In genomic region chr7:128885370-128886187, GRCh38 we compare ENCODE assay signal across 26 cellular contexts. TPM values are rescaled to one million over a fixed set of nuclear protein-coding genes. Genes with fewer than 3 reads are reported as not detected.
A peak's percentile ranks its signal among the peaks of the same experiment; 100 is the strongest.
DNase-seq lines count a peak whose midpoint lies in the region; ATAC-seq, FAIRE-seq and TF ChIP-seq lines count a peak whose summit lies in the region.
"Had no signal": no experiment of that assay in that cellular context is flagged by ENCODE, and none has a peak within 500 bp of the region (broad histone marks: within the 10 kb centered on the region; RNA-seq: fewer than 3 reads in every experiment).

No MANE protein-coding gene starts in this region.

- H3K27me3 Mint-ChIP-seq in natural killer cell treated with Interleukin-12 subunit alpha and Interleukin-12 subunit beta and Interleukin-15 and Interleukin-18, amount 100 ng/mL, for 72 hours = peaks cover 6 to 11% of the 10 kb centered on the region in 2 donors
- peaks cover 0 to 6% of the 10 kb centered on the region in 2 donors for H3K27me3 Mint-ChIP-seq in natural killer cell (ENCODE audit: low read depth in 2 of 2)
- no peaks in the 10 kb centered on the region for H3K27me3 Mint-ChIP-seq in Calu3 (ENCODE audit: unreplicated experiment)

- H3K9me3 ChIP-seq in K562 (replicated peaks; ENCODE audit: control insufficient read depth, insufficient read depth, low read depth, low read length) = peaks cover 4% of the 10 kb centered on the region
- H3K9me3 ChIP-seq in lower lobe of right lung = no peaks in the 10 kb centered on the region
- H3K9me3 ChIP-seq in left lung = no peaks in the 10 kb centered on the region
- H3K9me3 ChIP-seq: A549, Caco-2, SJCRH30 had no signal

- TF ChIP-seq POLR2A in K562 (conservative IDR thresholded peaks at IDR 0.05) (no peak), GM12892 (IDR thresholded peaks at IDR 0.05; ENCODE audit: low read depth, low read length) (no peak)

- H3K79me2 ChIP-seq in K562 (ENCODE audit: control insufficient read depth, insufficient read depth, low read length) = no peaks in the 10 kb centered on the region

- TF ChIP-seq RAD21 in K562 (CRISPR knock-in tag; conservative IDR thresholded peaks at IDR 0.05 in 1 of 2, IDR thresholded peaks at IDR 0.05 in 1 of 2) = no peak

- no peak for FAIRE-seq in K562 (lab: Jason Lieb, UNC)
- FAIRE-seq in GM12892 (lab: Jason Lieb, UNC) = no peak
- FAIRE-seq: A549, GM12891, RCC 7860 had no signal

- intact Hi-C loops in natural killer cell (cut with micrococcal nuclease) = no loop called here
- intact Hi-C loops in K562 (cut with micrococcal nuclease) = no loop called here
- intact Hi-C loops in lower lobe of right lung (cut with DNase I) = no loop called here
- intact Hi-C loops in Calu3 (cut with micrococcal nuclease; ENCODE audit: unreplicated experiment) = no loop called here
- intact Hi-C loops in left lung (cut with DNase I) = no loop called here

- POLR2A ChIA-PET in K562 (lab: Yijun Ruan, JAX) = no interaction called here

- H3K4me1 ChIP-seq in K562 (replicated peaks in 1 of 2; ENCODE audit: control insufficient read depth in 2 of 2, insufficient read depth in 2 of 2, low read length in 2 of 2) = peaks cover 0 to 46% of the 10 kb centered on the region in 2 experiments; a peak in 3 of 5 replicates
- H3K4me1 ChIP-seq in lower lobe of right lung = no peaks in the 10 kb centered on the region
- H3K4me1 ChIP-seq in left lung = no peaks in the 10 kb centered on the region
- H3K4me1 ChIP-seq: A549, SJCRH30 had no signal

- H3K4me3 ChIP-seq in K562 = no peak overlapping the region
- no peak overlapping the region for H3K4me3 ChIP-seq in lower lobe of right lung
- H3K4me3 ChIP-seq in left lung = no peak overlapping the region
- H3K4me3 ChIP-seq: A549, SJCRH30 had no signal

- H4K20me1 ChIP-seq in K562 (replicated peaks; ENCODE audit: control insufficient read depth, insufficient read depth, low read length) = no peaks in the 10 kb centered on the region

- H3K36me3 ChIP-seq in K562 (ENCODE audit: control insufficient read depth, insufficient read depth, low read length) (no peaks in the 10 kb centered on the region), lower lobe of right lung (no peaks in the 10 kb centered on the region), left lung (no peaks in the 10 kb centered on the region)
- H3K36me3 ChIP-seq: SJCRH30 had no signal

- H3K9me1 ChIP-seq in K562 (ENCODE audit: control insufficient read depth, insufficient read depth, low read length) = no peaks in the 10 kb centered on the region

- 23% methylated on average over 10 of the region's 10 CpGs for WGBS in K562 (ENCODE audit: insufficient coverage, low coverage, missing lambda C conversion rate)

- H3K36me3 Mint-ChIP-seq in natural killer cell treated with Interleukin-12 subunit alpha and Interleukin-12 subunit beta and Interleukin-15 and Interleukin-18, amount 100 ng/mL, for 72 hours = no peaks in the 10 kb centered on the region
- H3K36me3 Mint-ChIP-seq in natural killer cell (no peaks in the 10 kb centered on the region), Calu3 (ENCODE audit: insufficient read depth, unreplicated experiment) (peaks cover 22% of the 10 kb centered on the region)
- H3K36me3 Mint-ChIP-seq: CD8-positive, alpha-beta T cell had no signal

- H3K9ac ChIP-seq in K562 (ENCODE audit: insufficient read depth in 1 of 2, low read depth in 2 of 2, low read length in 2 of 2) = peak overlapping the region in 1 of 2 experiments; percentile 32; a peak in 1 of 4 replicates
- H3K9ac ChIP-seq: KMS-11 had no signal

- H2AFZ ChIP-seq in K562 (ENCODE audit: low read depth, low read length) = no peak overlapping the region

- H3K27me3 ChIP-seq in K562 (ENCODE audit: control insufficient read depth in 2 of 2, insufficient read depth in 2 of 2, low read length in 2 of 2) = peaks cover 5 to 25% of the 10 kb centered on the region in 2 experiments
- peaks cover 1% of the 10 kb centered on the region for H3K27me3 ChIP-seq in lower lobe of right lung (ENCODE audit: low read depth)
- peaks cover 0 to 46% of the 10 kb centered on the region in 2 donors for H3K27me3 ChIP-seq in left lung

- no peak overlapping the region for H3K27ac Mint-ChIP-seq in natural killer cell treated with Interleukin-12 subunit alpha and Interleukin-12 subunit beta and Interleukin-15 and Interleukin-18, amount 100 ng/mL, for 72 hours
- H3K27ac Mint-ChIP-seq in natural killer cell = no peak overlapping the region
- H3K27ac Mint-ChIP-seq in Calu3 (ENCODE audit: unreplicated experiment) = no peak overlapping the region
- H3K27ac Mint-ChIP-seq: CD8-positive, alpha-beta T cell had no signal

- CTCF ChIA-PET in K562 (lab: Yijun Ruan, JAX; ENCODE audit: low intra/inter-chr PET ratio) (interaction anchor here (0.8 to 1.2 kb wide), 2 partner anchors 325 to 455 kb away, joined by 3 read pairs; no protein-coding TSS in a partner anchor), Calu3 (lab: Charles Lee) (no interaction called here)

- TF ChIP-seq CTCF in natural killer cell (IDR thresholded peaks at IDR 0.05) (no peak), K562 (IDR thresholded peaks at IDR 0.05 in 2 of 3, conservative IDR thresholded peaks at IDR 0.05 in 1 of 3; ENCODE audit: insufficient read depth in 2 of 3, low read depth in 1 of 3, low read length in 3 of 3) (no peak), lower lobe of right lung (IDR thresholded peaks at IDR 0.05) (no peak), Calu3 (IDR thresholded peaks at IDR 0.05; ENCODE audit: unreplicated experiment) (no peak), left lung (IDR thresholded peaks at IDR 0.05) (no peak)

- peak overlapping the region; percentile 10; the same call in 1 of the 2 replicates for H3K4me2 ChIP-seq in K562 (ENCODE audit: insufficient read depth, low read length)
- H3K4me2 ChIP-seq: A549, KMS-11 had no signal

- no peak overlapping the region for H3K4me3 Mint-ChIP-seq in natural killer cell treated with Interleukin-12 subunit alpha and Interleukin-12 subunit beta and Interleukin-15 and Interleukin-18, amount 100 ng/mL, for 72 hours
- no peak overlapping the region for H3K4me3 Mint-ChIP-seq in natural killer cell
- H3K4me3 Mint-ChIP-seq in Calu3 (ENCODE audit: low read depth, unreplicated experiment) = no peak overlapping the region
- H3K4me3 Mint-ChIP-seq: CD8-positive, alpha-beta T cell had no signal

- no peaks in the 10 kb centered on the region for H3K4me1 Mint-ChIP-seq in natural killer cell treated with Interleukin-12 subunit alpha and Interleukin-12 subunit beta and Interleukin-15 and Interleukin-18, amount 100 ng/mL, for 72 hours (ENCODE audit: low read depth in 2 of 2)
- no peaks in the 10 kb centered on the region for H3K4me1 Mint-ChIP-seq in natural killer cell
- H3K4me1 Mint-ChIP-seq in Calu3 (ENCODE audit: low read depth, unreplicated experiment) = peaks cover 6% of the 10 kb centered on the region

- H3K27ac ChIP-seq in K562 (ENCODE audit: extremely low read depth, low read depth, low read length) (no peak overlapping the region), lower lobe of right lung (no peak overlapping the region), left lung (no peak overlapping the region)
- H3K27ac ChIP-seq: A549, KMS-11, SJCRH30 had no signal

- in situ Hi-C loops in K562 (cut with MboI) = no loop called here

- TF ChIP-seq EP300 in K562 (IDR thresholded peaks at IDR 0.05; ENCODE audit: low read length) = no peak

- no peaks in the 10 kb centered on the region for H3K9me3 Mint-ChIP-seq in natural killer cell treated with Interleukin-12 subunit alpha and Interleukin-12 subunit beta and Interleukin-15 and Interleukin-18, amount 100 ng/mL, for 72 hours
- H3K9me3 Mint-ChIP-seq in natural killer cell = no peaks in the 10 kb centered on the region
- no peaks in the 10 kb centered on the region for H3K9me3 Mint-ChIP-seq in Calu3 (ENCODE audit: low read depth, unreplicated experiment)
- H3K9me3 Mint-ChIP-seq: CD8-positive, alpha-beta T cell had no signal

- DNase-seq in natural killer cell treated with Interleukin-12 subunit alpha and Interleukin-12 subunit beta and Interleukin-15 and Interleukin-18, amount 100 ng/mL, for 72 hours (ENCODE audit: low spot score) = peak; percentile 50
- DNase-seq in natural killer cell (no peak), K562 (ENCODE audit: extremely low read depth in 1 of 4, low spot score in 3 of 4) (no peak), lower lobe of right lung (peak; percentile 3), GM12892 (ENCODE audit: insufficient read length) (no peak), Calu3 (no peak), left lung (no peak)
- DNase-seq: AML-193; C1 segment of cervical spinal cord; Caco-2; CD8-positive, alpha-beta T cell; DMS79 treated with DMSO at 0.1 percent for 48 hours; GF-D8; IMR-90; MM.1S; NCI-H2029; NCI-H446; NCI-H524 treated with DMSO at 0.1 percent for 48 hours; NCI-H774; SJCRH30 had no signal

- ATAC-seq in natural killer cell treated with Interleukin-12 subunit alpha and Interleukin-12 subunit beta and Interleukin-15 and Interleukin-18, amount 100 ng/mL, for 72 hours = no peak
- ATAC-seq in natural killer cell (no peak), K562 (no peak), lower lobe of right lung (no peak), left lung (no peak)
- ATAC-seq: A549; CD8-positive, alpha-beta T cell; HCT116 had no signal

- BruUV-seq in K562 (replicated peaks; lab: Mats Ljungman, UMichigan) = no TSS peak
- BruUV-seq in Calu3 (replicated peaks; lab: Mats Ljungman, UMichigan) = no TSS peak

RNA-seq across cellular contexts. Expression of gene ATP6V1F, which starts 22.9 kb away (rescaled TPM):
- 100 to 1,000 TPM; 115 to 145 TPM for total RNA-seq in natural killer cell treated with Interleukin-12 subunit alpha and Interleukin-12 subunit beta and Interleukin-15 and Interleukin-18, amount 100 ng/mL, for 72 hours
- total RNA-seq in natural killer cell = 10 to 100 TPM; 82.9 to 98.0 (median 94.3) TPM
- total RNA-seq in K562 (2011; cell fraction: chromatin; rRNA removed; ENCODE audit: low replicate concordance) = 21.6 and 54.5 TPM in 2 replicates
- total RNA-seq in K562 (2011; cell fraction: nucleolus; rRNA removed) = 72.7 and 74.7 TPM in 2 replicates
- 70.9 and 89.2 TPM in 2 replicates for total RNA-seq in K562 (2011; cell fraction: nucleoplasm; rRNA removed)
- 265 and 341 TPM in 2 replicates for total RNA-seq in K562 (2014; rRNA removed)
- total RNA-seq in K562 (2014; rRNA removed; fragmentation: Illumina TruSeq; extraction: Trizol) = 174 and 206 TPM in 2 replicates
- 332 and 336 TPM in 2 replicates for total RNA-seq in K562 (2015; rRNA removed; fragmentation: Illumina TruSeq; extraction: Trizol)
- 378 and 393 TPM in 2 replicates for total RNA-seq in K562 (2021)
- polyA plus RNA-seq in K562 (2011; rRNA removed) = 507 and 542 TPM in 2 replicates
- 869 and 1,641 TPM in 2 replicates for polyA plus RNA-seq in K562 (2011; cell fraction: cytosol; rRNA removed)
- 256 and 267 TPM in 2 replicates for polyA plus RNA-seq in K562 (2011; cell fraction: nucleus; rRNA removed)
- 454 and 820 TPM in 2 replicates for polyA plus RNA-seq in K562 (2012)
- polyA plus RNA-seq in K562 (2014; fragmentation: Illumina TruSeq; extraction: Trizol) = 604 and 714 TPM in 2 replicates
- 1,000 to 10,000 TPM in 1 of 2 experiments, 100 to 1,000 TPM in 1; 733 to 1,123 TPM for polyA plus RNA-seq in K562 (2014; fragmentation: Nextera tagmentation; extraction: Ambion mirVana)
- 568 and 645 TPM in 2 replicates for polyA plus RNA-seq in K562 (2014; rRNA removed)
- 83.2 and 101 TPM in 2 replicates for polyA minus RNA-seq in K562 (2011; rRNA and poly(A)+ RNA removed)
- polyA minus RNA-seq in K562 (2011; cell fraction: cytosol; rRNA and poly(A)+ RNA removed) = 93.9 and 97.2 TPM in 2 replicates
- 35.3 and 68.5 TPM in 2 replicates for polyA minus RNA-seq in K562 (2011; cell fraction: nucleus; rRNA and poly(A)+ RNA removed)
- 208 TPM for total RNA-seq in lower lobe of right lung
- 260 TPM for polyA plus RNA-seq in GM12892 (2012; ENCODE audit: missing spikeins)
- 104 and 123 TPM in 2 replicates for total RNA-seq in Calu3 (2022)
- 100 to 1,000 TPM; 192 to 200 TPM for total RNA-seq in left lung

RNA-seq across cellular contexts. Expression of gene KCP, which starts 24.9 kb away (rescaled TPM):
- 1 to 10 TPM in 1 of 2 donors, under 1 TPM in 1; 0.17 to 1.1 TPM for total RNA-seq in natural killer cell treated with Interleukin-12 subunit alpha and Interleukin-12 subunit beta and Interleukin-15 and Interleukin-18, amount 100 ng/mL, for 72 hours
- total RNA-seq in natural killer cell (under 1 TPM in 2 of 3 donors, not detected in 1; 0.49 to 0.95 TPM), K562 (2014; rRNA removed) (0.09 TPM in 1 of 2 replicates, not detected in the other), K562 (2014; rRNA removed; fragmentation: Illumina TruSeq; extraction: Trizol) (not detected in 2 replicates), K562 (2015; rRNA removed; fragmentation: Illumina TruSeq; extraction: Trizol) (0.15 TPM in 1 of 2 replicates, not detected in the other), K562 (2021) (0.16 TPM in 1 of 2 replicates, not detected in the other), lower lobe of right lung (1.3 TPM), Calu3 (2022) (6.8 and 10.6 TPM in 2 replicates), left lung (1 to 10 TPM; 1.5 to 1.7 TPM)
- 0.19 and 2.1 TPM in 2 replicates for total RNA-seq in K562 (2011; cell fraction: chromatin; rRNA removed; ENCODE audit: low replicate concordance)
- total RNA-seq in K562 (2011; cell fraction: nucleolus; rRNA removed) = 0.79 and 1.3 TPM in 2 replicates
- total RNA-seq in K562 (2011; cell fraction: nucleoplasm; rRNA removed) = 0.73 and 0.84 TPM in 2 replicates
- polyA plus RNA-seq in K562 (2011; rRNA removed) (0.07 and 0.09 TPM in 2 replicates), K562 (2014; fragmentation: Illumina TruSeq; extraction: Trizol) (not detected in 2 replicates), K562 (2014; fragmentation: Nextera tagmentation; extraction: Ambion mirVana) (under 1 TPM; 0.06 to 0.17 TPM), K562 (2014; rRNA removed) (0.09 and 0.15 TPM in 2 replicates)
- polyA plus RNA-seq in K562 (2011; cell fraction: cytosol; rRNA removed) = 0.15 TPM in 1 of 2 replicates, not detected in the other
- 0.86 and 1.5 TPM in 2 replicates for polyA plus RNA-seq in K562 (2011; cell fraction: nucleus; rRNA removed)
- polyA plus RNA-seq in K562 (2012) = 0.34 and 3.9 TPM in 2 replicates
- 0.11 TPM in 1 of 2 replicates, not detected in the other for polyA minus RNA-seq in K562 (2011; rRNA and poly(A)+ RNA removed)
- polyA minus RNA-seq in K562 (2011; cell fraction: cytosol; rRNA and poly(A)+ RNA removed) = not detected in 2 replicates
- 0.54 and 0.67 TPM in 2 replicates for polyA minus RNA-seq in K562 (2011; cell fraction: nucleus; rRNA and poly(A)+ RNA removed)
- polyA plus RNA-seq in GM12892 (2012; ENCODE audit: missing spikeins) = 3.1 TPM
- total RNA-seq: H4, IMR-90 had no signal

RNA-seq across cellular contexts. Expression of gene IRF5, which starts 52.1 kb away (rescaled TPM):
- 10 to 100 TPM; 26.5 to 43.4 TPM for total RNA-seq in natural killer cell treated with Interleukin-12 subunit alpha and Interleukin-12 subunit beta and Interleukin-15 and Interleukin-18, amount 100 ng/mL, for 72 hours
- total RNA-seq in natural killer cell = 10 to 100 TPM; 13.0 to 20.2 (median 19.5) TPM
- total RNA-seq in K562 (2011; cell fraction: chromatin; rRNA removed; ENCODE audit: low replicate concordance) = not detected in 2 replicates
- not detected in 2 replicates for total RNA-seq in K562 (2011; cell fraction: nucleolus; rRNA removed)
- not detected in 2 replicates for total RNA-seq in K562 (2011; cell fraction: nucleoplasm; rRNA removed)
- total RNA-seq in K562 (2014; rRNA removed) = not detected in 2 replicates
- total RNA-seq in K562 (2014; rRNA removed; fragmentation: Illumina TruSeq; extraction: Trizol) = not detected in 2 replicates
- not detected in 2 replicates for total RNA-seq in K562 (2015; rRNA removed; fragmentation: Illumina TruSeq; extraction: Trizol)
- total RNA-seq in K562 (2021) = 0.04 and 0.20 TPM in 2 replicates
- not detected in 2 replicates for polyA plus RNA-seq in K562 (2011; rRNA removed)
- polyA plus RNA-seq in K562 (2011; cell fraction: cytosol; rRNA removed) = not detected in 2 replicates
- 0.08 and 0.09 TPM in 2 replicates for polyA plus RNA-seq in K562 (2011; cell fraction: nucleus; rRNA removed)
- 0.10 TPM in 1 of 2 replicates, not detected in the other for polyA plus RNA-seq in K562 (2012)
- polyA plus RNA-seq in K562 (2014; fragmentation: Illumina TruSeq; extraction: Trizol) = not detected in 2 replicates
- not detected for polyA plus RNA-seq in K562 (2014; fragmentation: Nextera tagmentation; extraction: Ambion mirVana)
- polyA plus RNA-seq in K562 (2014; rRNA removed) = not detected in 2 replicates
- polyA minus RNA-seq in K562 (2011; rRNA and poly(A)+ RNA removed) = not detected in 2 replicates
- polyA minus RNA-seq in K562 (2011; cell fraction: cytosol; rRNA and poly(A)+ RNA removed) = not detected in 2 replicates
- polyA minus RNA-seq in K562 (2011; cell fraction: nucleus; rRNA and poly(A)+ RNA removed) = not detected in 2 replicates
- total RNA-seq in lower lobe of right lung = 46.0 TPM
- polyA plus RNA-seq in GM12892 (2012; ENCODE audit: missing spikeins) = 52.9 TPM
- 11.4 and 13.4 TPM in 2 replicates for total RNA-seq in Calu3 (2022)
- 10 to 100 TPM; 18.2 to 35.5 TPM for total RNA-seq in left lung

RNA-seq across cellular contexts. Expression of gene FLNC, which starts 55.4 kb away (rescaled TPM):
- not detected for total RNA-seq in natural killer cell treated with Interleukin-12 subunit alpha and Interleukin-12 subunit beta and Interleukin-15 and Interleukin-18, amount 100 ng/mL, for 72 hours
- total RNA-seq in natural killer cell (under 1 TPM in 2 of 3 donors, not detected in 1; 0.05 to 0.25 TPM), K562 (2014; rRNA removed) (60.7 and 94.5 TPM in 2 replicates), K562 (2014; rRNA removed; fragmentation: Illumina TruSeq; extraction: Trizol) (11.4 and 18.2 TPM in 2 replicates), K562 (2015; rRNA removed; fragmentation: Illumina TruSeq; extraction: Trizol) (28.8 and 33.3 TPM in 2 replicates), K562 (2021) (148 and 155 TPM in 2 replicates), lower lobe of right lung (11.7 TPM), Calu3 (2022) (0.42 and 0.98 TPM in 2 replicates), left lung (10 to 100 TPM; 14.3 to 23.7 TPM)
- 62.5 and 206 TPM in 2 replicates for total RNA-seq in K562 (2011; cell fraction: chromatin; rRNA removed; ENCODE audit: low replicate concordance)
- 132 and 134 TPM in 2 replicates for total RNA-seq in K562 (2011; cell fraction: nucleolus; rRNA removed)
- 72.1 and 81.0 TPM in 2 replicates for total RNA-seq in K562 (2011; cell fraction: nucleoplasm; rRNA removed)
- polyA plus RNA-seq in K562 (2011; rRNA removed) (10.3 and 11.4 TPM in 2 replicates), K562 (2014; fragmentation: Illumina TruSeq; extraction: Trizol) (32.8 and 55.3 TPM in 2 replicates), K562 (2014; fragmentation: Nextera tagmentation; extraction: Ambion mirVana) (1 to 10 TPM in 1 of 2 experiments, under 1 TPM in 1; 0.90 to 1.1 TPM), K562 (2014; rRNA removed) (29.0 and 34.7 TPM in 2 replicates)
- polyA plus RNA-seq in K562 (2011; cell fraction: cytosol; rRNA removed) = 11.4 and 26.8 TPM in 2 replicates
- 58.5 and 126 TPM in 2 replicates for polyA plus RNA-seq in K562 (2011; cell fraction: nucleus; rRNA removed)
- polyA plus RNA-seq in K562 (2012) = 66.6 and 106 TPM in 2 replicates
- polyA minus RNA-seq in K562 (2011; rRNA and poly(A)+ RNA removed) = 15.1 and 41.9 TPM in 2 replicates
- polyA minus RNA-seq in K562 (2011; cell fraction: cytosol; rRNA and poly(A)+ RNA removed) = 127 and 146 TPM in 2 replicates
- polyA minus RNA-seq in K562 (2011; cell fraction: nucleus; rRNA and poly(A)+ RNA removed) = 53.1 and 53.6 TPM in 2 replicates
- 0.08 TPM for polyA plus RNA-seq in GM12892 (2012; ENCODE audit: missing spikeins)

Comparison
In these comparisons a context has a peak if more than half of its experiments do, and no peak if none do; other contexts are left out.
1. DNase-seq: peak in natural killer cell treated with Interleukin-12 subunit alpha and Interleukin-12 subunit beta and Interleukin-15 and Interleukin-18, amount 100 ng/mL, for 72 hours (single experiment) and lower lobe of right lung (single experiment); none in natural killer cell (single experiment), K562 (0 of 4), GM12892 (single experiment), Calu3 (single experiment) and left lung (0 of 2).
2. RNA of gene IRF5, which starts 52.1 kb away (total RNA-seq): 46.0 TPM in lower lobe of right lung (single experiment), 26.5 to 43.4 TPM in natural killer cell treated with Interleukin-12 subunit alpha and Interleukin-12 subunit beta and Interleukin-15 and Interleukin-18, amount 100 ng/mL, for 72 hours, 18.2 to 35.5 TPM in left lung, 13.0 to 20.2 TPM in natural killer cell and 11.4 to 13.4 TPM in Calu3; 0.04 to 0.20 TPM in K562; every median in the first group is over 10 times any median in the second.